Comparison of ENCODE assay signal across 31 cellular contexts in the genomic region with DNA sequence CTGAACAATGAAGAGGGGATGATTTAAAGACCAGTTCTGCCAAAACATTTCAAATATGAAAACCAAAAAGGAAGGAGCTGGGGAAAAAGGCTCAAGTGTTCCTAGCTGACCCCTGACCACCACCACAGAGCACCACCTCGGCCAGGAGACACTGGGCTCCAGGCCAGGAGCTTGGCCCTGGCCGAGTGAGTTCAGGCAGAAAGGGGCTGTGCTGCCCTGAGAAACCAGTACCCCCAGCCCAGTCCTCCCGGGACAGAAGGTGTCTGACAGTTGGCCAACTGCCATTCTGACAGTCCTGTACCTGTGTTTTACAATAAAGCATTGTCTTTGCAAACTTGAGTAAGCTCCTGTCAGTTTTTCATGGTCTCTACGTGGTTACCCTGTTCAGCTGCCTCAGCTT.
"Had no signal": no experiment of that assay in that cellular context is flagged by ENCODE, and none has a peak within 500 bp of the region (broad histone marks: within the 10 kb centered on the region; RNA-seq: fewer than 3 reads in every experiment).

No MANE protein-coding gene starts in this region.

- H3K4me1 ChIP-seq: colonic mucosa, pancreas, prostate gland, sigmoid colon, vagina had no signal

- H3K4me1 Mint-ChIP-seq: activated CD4-positive, alpha-beta memory T cell treated with anti-CD3 and anti-CD28 coated beads, Interleukin-2, amount 10 ng/mL, durations not matched to agents 7 days and 5 days; activated CD4-positive, alpha-beta T cell treated with anti-CD3 and anti-CD28 coated beads, Interleukin-2, amount 10 ng/mL, durations not matched to agents 7 days and 5 days had no signal

- H3K27me3 ChIP-seq: cardiac muscle cell, colonic mucosa, dorsolateral prefrontal cortex, gastroesophageal sphincter, pancreas, sigmoid colon, upper lobe of left lung, vagina had no signal

- ATAC-seq: gastroesophageal sphincter; left colon; mucosa of descending colon; natural killer cell treated with Interleukin-12 subunit alpha and Interleukin-12 subunit beta and Interleukin-15 and Interleukin-18, amount 100 ng/mL, for 72 hours had no signal

- H3K27ac Mint-ChIP-seq: activated CD4-positive, alpha-beta memory T cell treated with anti-CD3 and anti-CD28 coated beads, Interleukin-2, amount 10 ng/mL, durations not matched to agents 7 days and 5 days; activated CD4-positive, alpha-beta T cell treated with anti-CD3 and anti-CD28 coated beads, Interleukin-2, amount 10 ng/mL, durations not matched to agents 7 days and 5 days; activated T-cell treated with anti-CD3 and anti-CD28 coated beads, Interleukin-2, amount 50 U/mL, for 24 hours; memory B cell; natural killer cell treated with Interleukin-12 subunit alpha and Interleukin-12 subunit beta and Interleukin-15 and Interleukin-18, amount 100 ng/mL, for 72 hours had no signal

- H3K27me3 Mint-ChIP-seq: activated CD4-positive, alpha-beta memory T cell treated with anti-CD3 and anti-CD28 coated beads, Interleukin-2, amount 10 ng/mL, durations not matched to agents 7 days and 5 days; activated CD4-positive, alpha-beta T cell treated with anti-CD3 and anti-CD28 coated beads, Interleukin-2, amount 10 ng/mL, durations not matched to agents 7 days and 5 days; activated T-cell treated with anti-CD3 and anti-CD28 coated beads, Interleukin-2, amount 50 U/mL, for 24 hours; memory B cell; natural killer cell treated with Interleukin-12 subunit alpha and Interleukin-12 subunit beta and Interleukin-15 and Interleukin-18, amount 100 ng/mL, for 72 hours had no signal

- H3K36me3 ChIP-seq: colonic mucosa, prostate gland had no signal

- H3K4me3 ChIP-seq: cardiac muscle cell, colonic mucosa, dorsolateral prefrontal cortex, gastroesophageal sphincter, mucosa of descending colon, pancreas, prostate gland, sigmoid colon, upper lobe of left lung, vagina had no signal

- H3K9me3 ChIP-seq: colonic mucosa, gastroesophageal sphincter, mucosa of descending colon, pancreas, prostate gland, sigmoid colon, upper lobe of left lung, vagina had no signal

- H3K4me3 Mint-ChIP-seq: activated CD4-positive, alpha-beta memory T cell treated with anti-CD3 and anti-CD28 coated beads, Interleukin-2, amount 10 ng/mL, durations not matched to agents 7 days and 5 days; activated CD4-positive, alpha-beta T cell treated with anti-CD3 and anti-CD28 coated beads, Interleukin-2, amount 10 ng/mL, durations not matched to agents 7 days and 5 days; activated T-cell treated with anti-CD3 and anti-CD28 coated beads, Interleukin-2, amount 50 U/mL, for 24 hours; memory B cell; natural killer cell treated with Interleukin-12 subunit alpha and Interleukin-12 subunit beta and Interleukin-15 and Interleukin-18, amount 100 ng/mL, for 72 hours had no signal

- DNase-seq: activated CD4-positive, alpha-beta memory T cell treated with anti-CD3 and anti-CD28 coated beads, Interleukin-2, amount 10 ng/mL, durations not matched to agents 7 days and 5 days; activated CD4-positive, alpha-beta T cell treated with anti-CD3 and anti-CD28 coated beads for 1 hour; activated CD4-positive, alpha-beta T cell treated with anti-CD3 and anti-CD28 coated beads, Interleukin-2, amount 10 ng/mL, durations not matched to agents 7 days and 5 days; activated CD8-positive, alpha-beta memory T cell treated with anti-CD3 and anti-CD28 coated beads, Interleukin-2, amount 50 U/mL, for 48 hours; activated gamma-delta T cell; activated naive CD4-positive, alpha-beta T cell treated with anti-CD3 and anti-CD28 coated beads, Interleukin-2, amount 50 U/mL, for 16 hours; activated T-cell treated with anti-CD3 and anti-CD28 coated beads, Interleukin-2, amount 50 U/mL, for 24 hours; anterior cingulate cortex; cerebellar nuclear complex; colonic mucosa; dorsolateral prefrontal cortex; effector memory CD4-positive, alpha-beta T cell; erythroblast; hippocampal formation; kidney; left colon; mucosa of descending colon; pancreas; sigmoid colon; small intestine; stimulated activated CD4-positive, alpha-beta T cell treated with anti-CD3 and anti-CD28 coated beads, Interleukin-4, amount 100 ng/mL, for 24 hours; stimulated activated CD8-positive, alpha-beta memory T cell treated with anti-CD3 and anti-CD28 coated beads, Interleukin-4, amount 100 ng/mL, for 48 hours; stimulated activated naive CD4-positive, alpha-beta T cell; T-helper 2 cell; upper lobe of left lung had no signal

- H3K27ac ChIP-seq: cardiac muscle cell, colonic mucosa, gastroesophageal sphincter, prostate gland, sigmoid colon, vagina had no signal

- H3K9me3 Mint-ChIP-seq: activated T-cell treated with anti-CD3 and anti-CD28 coated beads, Interleukin-2, amount 50 U/mL, for 24 hours; memory B cell; natural killer cell treated with Interleukin-12 subunit alpha and Interleukin-12 subunit beta and Interleukin-15 and Interleukin-18, amount 100 ng/mL, for 72 hours had no signal
